In the genomic region with DNA sequence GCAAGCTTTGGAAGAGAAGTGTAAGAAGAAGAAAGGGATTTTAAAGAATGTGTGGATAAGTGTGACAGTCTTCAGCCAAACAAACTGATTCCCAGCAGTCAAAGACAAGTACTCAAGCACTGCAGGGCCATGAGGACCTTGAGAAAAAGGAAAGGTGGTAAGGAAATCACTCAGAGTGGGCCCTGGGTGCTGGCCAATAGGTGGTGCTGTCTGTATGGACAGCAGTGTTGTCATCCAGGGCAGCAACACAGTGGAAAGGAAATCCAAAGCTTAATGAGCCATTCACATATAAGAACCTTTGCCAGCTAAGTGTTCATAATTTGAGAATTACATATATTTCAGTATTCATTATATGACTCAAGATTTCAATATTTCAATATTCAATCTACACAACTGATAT, we compare ENCODE assay signal across 1 cellular context. TPM values are rescaled to one million over a fixed set of nuclear protein-coding genes. Genes with fewer than 3 reads are reported as not detected.
"Had no signal": no experiment of that assay in that cellular context is flagged by ENCODE, and none has a peak within 500 bp of the region (broad histone marks: within the 10 kb centered on the region; RNA-seq: fewer than 3 reads in every experiment).

No MANE protein-coding gene starts in this region.

RNA-seq across cellular contexts. Expression of a gene that starts 55.5 kb away (rescaled TPM):
- polyA plus RNA-seq: IgD-negative memory B cell had no signal
